In the genomic region with DNA sequence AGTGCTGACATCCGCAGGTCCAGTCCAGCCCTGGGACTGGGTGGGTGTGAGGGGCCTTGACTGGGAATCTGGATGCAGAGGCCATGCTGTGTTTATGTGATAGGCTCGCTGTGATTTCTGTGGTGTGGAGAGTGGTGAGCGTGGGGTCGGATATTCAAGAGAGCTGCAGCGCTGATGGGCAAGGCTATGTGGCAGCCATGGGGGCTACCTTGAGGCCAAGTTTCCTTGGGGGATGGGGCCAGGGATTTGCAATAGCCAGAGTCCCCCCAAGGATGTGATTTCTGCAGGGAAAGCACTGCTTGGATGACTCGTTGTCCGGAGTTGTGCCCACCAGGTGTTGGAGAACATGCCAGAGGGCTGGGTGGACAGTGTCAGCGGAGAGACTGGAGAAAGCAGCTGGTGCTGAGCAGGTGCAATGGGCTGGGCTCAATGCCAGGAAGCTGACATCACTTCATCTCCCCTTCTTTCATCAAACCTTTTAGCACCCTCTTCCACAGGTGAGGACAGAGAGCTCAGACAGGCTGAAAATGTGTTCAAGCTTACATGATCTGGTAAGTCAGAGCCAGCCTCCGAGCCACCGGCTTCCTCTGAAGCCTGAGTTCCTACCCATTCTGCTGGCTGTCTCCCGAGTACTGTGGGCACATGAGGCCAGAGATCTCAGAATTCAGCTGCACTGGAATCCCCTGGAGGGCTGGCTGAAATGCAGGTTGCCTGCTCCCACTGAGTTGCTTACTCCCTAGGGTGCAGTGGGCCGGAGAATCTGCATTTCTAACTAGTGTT, we compare ENCODE assay signal across 15 cellular contexts.
DNase-seq lines count a peak whose midpoint lies in the region; ATAC-seq and TF ChIP-seq lines count a peak whose summit lies in the region.
"Had no signal": no experiment of that assay in that cellular context is flagged by ENCODE, and none has a peak within 500 bp of the region (broad histone marks: within the 10 kb centered on the region; RNA-seq: fewer than 3 reads in every experiment).

No MANE protein-coding gene starts in this region.

- peaks cover 17% of the 10 kb centered on the region for H3K4me1 Mint-ChIP-seq in Calu3 (ENCODE audit: low read depth, unreplicated experiment)

- no peak overlapping the region for H3K27ac Mint-ChIP-seq in Calu3 (ENCODE audit: unreplicated experiment)
- H3K27ac Mint-ChIP-seq: activated CD4-positive, alpha-beta T cell treated with anti-CD3 and anti-CD28 coated beads, Interleukin-2, amount 10 ng/mL, durations not matched to agents 24 days and 14 days; HFFc6; T-cell had no signal

- CTCF ChIA-PET in Calu3 (lab: Charles Lee) = no interaction called here

- BruUV-seq in Calu3 (replicated peaks; lab: Mats Ljungman, UMichigan) = no TSS peak

- ATAC-seq in HG03439 (IDR thresholded peaks at IDR 0.05; ENCODE audit: unreplicated experiment) = no peak
- no peak for ATAC-seq in activated CD4-positive, CD25-positive, alpha-beta regulatory T cell treated with anti-CD3 and anti-CD28 coated beads, Interleukin-2, amount 50 U/mL, for 24 hours
- ATAC-seq: heart right ventricle, lower lobe of right lung, T-cell had no signal

- TF ChIP-seq CTCF in Calu3 (IDR thresholded peaks at IDR 0.05; ENCODE audit: unreplicated experiment) = no peak

- H3K4me3 Mint-ChIP-seq in Calu3 (ENCODE audit: low read depth, unreplicated experiment) = no peak overlapping the region
- H3K4me3 Mint-ChIP-seq: activated CD4-positive, alpha-beta T cell treated with anti-CD3 and anti-CD28 coated beads, Interleukin-2, amount 10 ng/mL, durations not matched to agents 24 days and 14 days; HFFc6; T-cell had no signal

- DNase-seq in A172 (ENCODE audit: low spot score) (peak; percentile 21), NCI-H1092 treated with DMSO at 0.1 percent for 48 hours (lab: John Stamatoyannopoulos, UW) (peak; percentile 92), NCI-H510A (lab: John Stamatoyannopoulos, UW) (peak; percentile 78), ecto neural progenitor cell (ENCODE audit: low spot score) (peak; percentile 41), Calu3 (no peak)
- DNase-seq in stimulated activated naive CD4-positive, alpha-beta T cell treated with Interleukin-2 at 50 U/mL for 16 hours (lab: John Stamatoyannopoulos, UW) = no peak
- DNase-seq: activated CD4-positive, alpha-beta T cell treated with anti-CD3 and anti-CD28 coated beads, Interleukin-2, amount 10 ng/mL, durations not matched to agents 24 days and 14 days; activated effector memory CD4-positive, alpha-beta T cell treated with Interleukin-2 at 50 U/mL for 16 hours; heart right ventricle; HFFc6; lower lobe of right lung; occipital lobe; T-cell had no signal

- no peaks in the 10 kb centered on the region for H3K27me3 Mint-ChIP-seq in Calu3 (ENCODE audit: unreplicated experiment)
- H3K27me3 Mint-ChIP-seq: T-cell had no signal

- H3K9me3 Mint-ChIP-seq in Calu3 (ENCODE audit: low read depth, unreplicated experiment) = no peaks in the 10 kb centered on the region
- H3K9me3 Mint-ChIP-seq: activated CD4-positive, alpha-beta T cell treated with anti-CD3 and anti-CD28 coated beads, Interleukin-2, amount 10 ng/mL, durations not matched to agents 24 days and 14 days; T-cell had no signal

- no peaks in the 10 kb centered on the region for H3K36me3 Mint-ChIP-seq in Calu3 (ENCODE audit: insufficient read depth, unreplicated experiment)
- H3K36me3 Mint-ChIP-seq: T-cell had no signal

- intact Hi-C loops in Calu3 (cut with micrococcal nuclease; ENCODE audit: unreplicated experiment) = no loop called here

Comparison
In these comparisons a context has a peak if more than half of its experiments do, and no peak if none do; other contexts are left out.
1. DNase-seq: peak in A172 (single experiment), NCI-H1092 treated with DMSO at 0.1 percent for 48 hours (single experiment), NCI-H510A (single experiment) and ecto neural progenitor cell (single experiment); none in Calu3 (single experiment) and stimulated activated naive CD4-positive, alpha-beta T cell treated with Interleukin-2 at 50 U/mL for 16 hours (single experiment).